Comparison of ENCODE assay signal across 26 cellular contexts in the genomic region with DNA sequence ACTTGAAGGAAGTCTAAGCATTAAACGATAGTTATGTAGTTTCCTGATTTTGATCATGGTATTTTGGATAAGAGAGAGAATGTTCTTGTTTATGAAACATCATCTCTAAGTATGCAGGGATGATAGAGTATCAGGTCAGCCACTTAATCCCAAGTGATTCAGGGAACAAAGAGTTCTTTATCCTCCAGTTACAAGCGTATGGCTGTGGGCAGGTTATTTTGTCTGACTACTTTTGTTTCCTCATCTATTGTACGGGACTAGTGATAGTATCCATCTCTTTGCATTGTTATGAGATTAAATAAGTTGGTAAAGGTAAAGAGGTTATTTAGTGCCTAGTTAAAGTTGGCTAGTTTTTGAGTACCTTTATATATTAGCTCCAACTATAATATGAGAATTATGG.
"Had no signal": no experiment of that assay in that cellular context is flagged by ENCODE, and none has a peak within 500 bp of the region (broad histone marks: within the 10 kb centered on the region; RNA-seq: fewer than 3 reads in every experiment).

No MANE protein-coding gene starts in this region.

- H3K79me2 ChIP-seq: hepatocyte had no signal

- H3K4me3 Mint-ChIP-seq: dendritic cell treated with granulocyte-macrophage colony-stimulating factor and Interleukin-4, amounts not matched to agents 40 ng/mL and 50 ng/mL, for 4 days; effector memory CD8-positive, alpha-beta T cell; endodermal cell; memory B cell; naive thymus-derived CD4-positive, alpha-beta T cell had no signal

- FAIRE-seq: endometrium, frontal cortex, islet of Langerhans, keratinocyte had no signal

- DNase-seq: colonic mucosa; cortex of kidney; effector CD8-positive, alpha-beta T cell; effector memory CD8-positive, alpha-beta T cell; endodermal cell; erythroblast; esophagus squamous epithelium; foreskin fibroblast; heart left ventricle; left cardiac atrium; left lung; left ventricle myocardium superior; lower lobe of right lung; mesendoderm; midbrain; naive thymus-derived CD4-positive, alpha-beta T cell had no signal

- H2AFZ ChIP-seq: hepatocyte had no signal

- H3K36me3 Mint-ChIP-seq: memory B cell; naive thymus-derived CD4-positive, alpha-beta T cell had no signal

- H3K27me3 ChIP-seq: colonic mucosa, esophagus squamous epithelium, gastroesophageal sphincter, heart left ventricle, hepatocyte, left lung had no signal

- H3K9me3 ChIP-seq: colonic mucosa, esophagus squamous epithelium, gastroesophageal sphincter, heart left ventricle, left lung, lower lobe of right lung had no signal

- H3K4me1 ChIP-seq: colonic mucosa, esophagus squamous epithelium, gastroesophageal sphincter, heart left ventricle, left lung, lower lobe of right lung had no signal

- H3K9me3 Mint-ChIP-seq: dendritic cell treated with granulocyte-macrophage colony-stimulating factor and Interleukin-4, amounts not matched to agents 40 ng/mL and 50 ng/mL, for 4 days; memory B cell had no signal

- ATAC-seq: effector memory CD8-positive, alpha-beta T cell; esophagus mucosa; gastroesophageal sphincter; heart left ventricle; left cardiac atrium; left lung; left ventricle myocardium superior; lower lobe of right lung; naive thymus-derived CD4-positive, alpha-beta T cell had no signal

- H3K36me3 ChIP-seq: colonic mucosa, esophagus squamous epithelium, gastroesophageal sphincter, heart left ventricle, left lung, lower lobe of right lung had no signal

- H3K4me1 Mint-ChIP-seq: memory B cell; naive thymus-derived CD4-positive, alpha-beta T cell had no signal

- H3K4me2 ChIP-seq: hepatocyte had no signal

- H3K27me3 Mint-ChIP-seq: dendritic cell treated with granulocyte-macrophage colony-stimulating factor and Interleukin-4, amounts not matched to agents 40 ng/mL and 50 ng/mL, for 4 days; effector memory CD8-positive, alpha-beta T cell; memory B cell had no signal

- H3K27ac Mint-ChIP-seq: dendritic cell treated with granulocyte-macrophage colony-stimulating factor and Interleukin-4, amounts not matched to agents 40 ng/mL and 50 ng/mL, for 4 days; effector memory CD8-positive, alpha-beta T cell; endodermal cell; memory B cell; naive thymus-derived CD4-positive, alpha-beta T cell had no signal

- H3K27ac ChIP-seq: colonic mucosa, epithelial cell of prostate, esophagus squamous epithelium, gastroesophageal sphincter, heart left ventricle, hepatocyte, left lung, lower lobe of right lung had no signal

- H3K4me3 ChIP-seq: colonic mucosa, esophagus squamous epithelium, gastroesophageal sphincter, heart left ventricle, hepatocyte, left lung, lower lobe of right lung had no signal
